ENCODE assay signal across 29 cellular contexts in the genomic region with DNA sequence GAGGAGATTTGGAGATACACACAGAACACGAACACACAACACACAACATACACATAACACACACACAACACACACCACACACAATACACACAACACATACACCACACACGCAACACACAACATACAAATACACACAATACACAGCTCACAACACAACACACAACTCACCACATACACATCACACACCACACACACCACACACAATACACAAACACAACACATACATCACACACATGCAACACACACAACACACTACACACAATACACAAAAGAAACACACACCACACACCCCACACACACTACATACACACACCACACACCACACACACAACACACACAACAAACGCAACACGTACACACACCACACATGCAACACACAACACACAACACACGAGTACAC.
"Had no signal": no experiment of that assay in that cellular context is flagged by ENCODE, and none has a peak within 500 bp of the region (broad histone marks: within the 10 kb centered on the region; RNA-seq: fewer than 3 reads in every experiment).

No MANE protein-coding gene starts in this region.

- H3K27ac Mint-ChIP-seq: activated CD4-positive, alpha-beta memory T cell treated with anti-CD3 and anti-CD28 coated beads, Interleukin-2, amount 10 ng/mL, durations not matched to agents 7 days and 5 days; activated CD4-positive, alpha-beta T cell treated with anti-CD3 and anti-CD28 coated beads for 36 hours; activated naive CD4-positive, alpha-beta T cell treated with anti-CD3 and anti-CD28 coated beads, Interleukin-2, amount 10 ng/mL, durations not matched to agents 7 days and 5 days; activated naive CD8-positive, alpha-beta T cell; activated naive CD8-positive, alpha-beta T cell treated with anti-CD3 and anti-CD28 coated beads, Interleukin-2, amount 50 U/mL, for 24 hours; WTC11 had no signal

- DNase-seq: activated CD4-positive, alpha-beta memory T cell treated with anti-CD3 and anti-CD28 coated beads, Interleukin-2, amount 10 ng/mL, durations not matched to agents 7 days and 5 days; activated CD4-positive, alpha-beta T cell treated with anti-CD3 and anti-CD28 coated beads for 36 hours; activated CD8-positive, alpha-beta memory T cell treated with anti-CD3 and anti-CD28 coated beads for 24 hours; activated CD8-positive, alpha-beta memory T cell treated with anti-CD3 and anti-CD28 coated beads, Interleukin-2, amount 10 ng/mL, durations not matched to agents 7 days and 5 days; activated CD8-positive, alpha-beta memory T cell treated with anti-CD3 and anti-CD28 coated beads, Interleukin-2, amount 50 U/mL, for 48 hours; activated effector memory CD4-positive, alpha-beta T cell treated with Interleukin-2 at 50 U/mL for 16 hours; activated naive CD4-positive, alpha-beta T cell treated with anti-CD3 and anti-CD28 coated beads, Interleukin-2, amount 10 ng/mL, durations not matched to agents 7 days and 5 days; activated naive CD8-positive, alpha-beta T cell treated with anti-CD3 and anti-CD28 coated beads, Interleukin-2, amount 50 U/mL, for 24 hours; activated T-cell treated with anti-CD3 and anti-CD28 coated beads, Interleukin-2, amount 50 U/mL, for 48 hours; anterior cingulate cortex; central memory CD4-positive, alpha-beta T cell; NCI-H1105; NCI-H1417 treated with DMSO at 0.1 percent for 48 hours; NCI-H187 treated with DMSO at 0.1 percent for 48 hours; NCI-H2081; NCI-H2227 treated with DMSO at 0.1 percent for 48 hours; NCI-H446; NCI-H526 treated with DMSO at 0.1 percent for 48 hours; NCI-H774; OCI-M1; Right ventricle myocardium superior; SW 1271; T-helper 1 cell had no signal

- ATAC-seq: activated CD4-positive, alpha-beta T cell treated with anti-CD3 and anti-CD28 coated beads for 36 hours; activated CD4-positive, CD25-positive, alpha-beta regulatory T cell treated with anti-CD3 and anti-CD28 coated beads, Interleukin-2, amount 50 U/mL, for 24 hours; activated naive CD8-positive, alpha-beta T cell treated with anti-CD3 and anti-CD28 coated beads, Interleukin-2, amount 50 U/mL, for 24 hours; WTC11 had no signal

- H3K36me3 Mint-ChIP-seq: activated naive CD8-positive, alpha-beta T cell; brain had no signal

- H3K4me3 Mint-ChIP-seq: activated CD4-positive, alpha-beta memory T cell treated with anti-CD3 and anti-CD28 coated beads, Interleukin-2, amount 10 ng/mL, durations not matched to agents 7 days and 5 days; activated CD4-positive, alpha-beta T cell treated with anti-CD3 and anti-CD28 coated beads for 36 hours; activated CD8-positive, alpha-beta memory T cell treated with anti-CD3 and anti-CD28 coated beads, Interleukin-2, amount 10 ng/mL, durations not matched to agents 7 days and 5 days; activated naive CD4-positive, alpha-beta T cell treated with anti-CD3 and anti-CD28 coated beads, Interleukin-2, amount 10 ng/mL, durations not matched to agents 7 days and 5 days; activated naive CD8-positive, alpha-beta T cell; activated naive CD8-positive, alpha-beta T cell treated with anti-CD3 and anti-CD28 coated beads, Interleukin-2, amount 50 U/mL, for 24 hours; WTC11 had no signal

- H3K4me1 Mint-ChIP-seq: activated CD4-positive, alpha-beta T cell treated with anti-CD3 and anti-CD28 coated beads for 36 hours; activated naive CD4-positive, alpha-beta T cell treated with anti-CD3 and anti-CD28 coated beads, Interleukin-2, amount 10 ng/mL, durations not matched to agents 7 days and 5 days; WTC11 had no signal

- FAIRE-seq: bronchial epithelial cell, TTC549 had no signal

- H3K27me3 Mint-ChIP-seq: activated CD4-positive, alpha-beta memory T cell treated with anti-CD3 and anti-CD28 coated beads, Interleukin-2, amount 10 ng/mL, durations not matched to agents 7 days and 5 days; activated CD8-positive, alpha-beta memory T cell treated with anti-CD3 and anti-CD28 coated beads, Interleukin-2, amount 10 ng/mL, durations not matched to agents 7 days and 5 days had no signal
